In the genomic region with DNA sequence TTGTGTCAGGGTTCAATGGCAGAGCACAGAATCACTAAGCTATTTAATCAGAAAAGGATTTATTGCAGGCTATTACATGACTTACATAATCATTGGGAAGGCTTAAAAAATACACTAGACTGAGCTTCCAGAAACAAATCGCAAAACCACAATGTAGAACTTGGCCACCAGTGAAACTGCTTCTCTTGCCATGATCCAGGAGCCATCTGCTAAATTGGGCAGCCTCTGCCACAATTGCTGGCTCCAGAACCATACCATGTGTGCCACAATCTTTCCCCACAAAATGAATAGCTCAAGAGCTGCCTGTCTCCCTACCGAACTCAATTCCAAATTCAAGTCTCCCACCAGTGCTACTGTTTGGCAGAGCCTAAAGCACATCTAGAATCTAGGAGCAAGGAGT, we compare ENCODE assay signal across 15 cellular contexts. TPM values are rescaled to one million over a fixed set of nuclear protein-coding genes. Genes with fewer than 3 reads are reported as not detected.
DNase-seq lines count a peak whose midpoint lies in the region; ATAC-seq, FAIRE-seq and TF ChIP-seq lines count a peak whose summit lies in the region.
"Had no signal": no experiment of that assay in that cellular context is flagged by ENCODE, and none has a peak within 500 bp of the region (broad histone marks: within the 10 kb centered on the region; RNA-seq: fewer than 3 reads in every experiment).

No MANE protein-coding gene starts in this region.

- H3K27me3 Mint-ChIP-seq in activated CD4-positive, alpha-beta T cell treated with anti-CD3 and anti-CD28 coated beads, Interleukin-2, amount 10 ng/mL, durations not matched to agents 7 days and 5 days = no peaks in the 10 kb centered on the region

- H3K27ac ChIP-seq in GM12878 (ENCODE audit: control insufficient read depth, insufficient read depth) (peak overlapping the region; percentile 82), gastrocnemius medialis (no peak overlapping the region), PC-9 (no peak overlapping the region)

- H3K36me3 Mint-ChIP-seq in activated CD4-positive, alpha-beta T cell treated with anti-CD3 and anti-CD28 coated beads, Interleukin-2, amount 10 ng/mL, durations not matched to agents 7 days and 5 days (ENCODE audit: low read depth) = no peaks in the 10 kb centered on the region

- H3K4me2 ChIP-seq in GM12878 (ENCODE audit: control insufficient read depth, insufficient read depth) = peak overlapping the region; percentile 100
- H3K4me2 ChIP-seq in PC-9 = no peak overlapping the region

- RAD21 ChIA-PET in GM12878 (lab: Charles Lee; ENCODE audit: unreplicated experiment) = interaction anchor here (0.6 to 0.8 kb wide), 2 partner anchors 65 to 116 kb away, joined by 3 to 6 read pairs; no protein-coding TSS in a partner anchor

- H3K79me2 ChIP-seq in GM12878 (ENCODE audit: control insufficient read depth, insufficient read depth, low read length) (no peaks in the 10 kb centered on the region), PC-9 (ENCODE audit: low read depth) (no peaks in the 10 kb centered on the region)

- H3F3A ChIP-seq in PC-9 (ENCODE audit: insufficient read depth, low read depth) = no peaks in the 10 kb centered on the region

- TF ChIP-seq EP300 in GM12878 (IDR thresholded peaks at IDR 0.05; ENCODE audit: borderline replicate concordance in 1 of 2, control insufficient read depth in 1 of 2, low read depth in 2 of 2, low read length in 2 of 2) = no peak

- TF ChIP-seq POLR2A in GM12878 (IDR thresholded peaks at IDR 0.05; ENCODE audit: low read depth, low read length) = no peak
- no peak for TF ChIP-seq POLR2A in gastrocnemius medialis (IDR thresholded peaks at IDR 0.05)

- FAIRE-seq in GM12878 (lab: Jason Lieb, UNC) = no peak

- 100% methylated on average over 2 of the region's 2 CpGs for WGBS in GM12878 (ENCODE audit: insufficient coverage, insufficient replicate concordance, low lambda C conversion rate, missing lambda C conversion rate)

- H3K4me1 ChIP-seq in GM12878 (ENCODE audit: control insufficient read depth, insufficient read depth, low read length) (peaks cover 15% of the 10 kb centered on the region), gastrocnemius medialis (peaks cover 4 to 11% of the 10 kb centered on the region in 2 donors), PC-9 (replicated peaks; ENCODE audit: insufficient read depth) (no peaks in the 10 kb centered on the region)
- H3K4me1 ChIP-seq: HAP-1 had no signal

- H3K9me3 Mint-ChIP-seq in activated CD4-positive, alpha-beta T cell treated with anti-CD3 and anti-CD28 coated beads, Interleukin-2, amount 10 ng/mL, durations not matched to agents 7 days and 5 days = no peaks in the 10 kb centered on the region

- ATAC-seq in GM12878 (no peak), gastrocnemius medialis (peak; percentile 35 to 64), GM21360 (IDR thresholded peaks at IDR 0.05; ENCODE audit: unreplicated experiment) (no peak)

- H3K4me3 Mint-ChIP-seq in activated CD4-positive, alpha-beta T cell treated with anti-CD3 and anti-CD28 coated beads, Interleukin-2, amount 10 ng/mL, durations not matched to agents 7 days and 5 days = peak overlapping the region; percentile 76

- no peak overlapping the region for H3K9ac ChIP-seq in GM12878 (ENCODE audit: control insufficient read depth, insufficient read depth, low read length)

- no peak for TF ChIP-seq RAD21 in GM12878 (IDR thresholded peaks at IDR 0.05; ENCODE audit: insufficient read depth, low read depth, low read length)

- H3K36me3 ChIP-seq in GM12878 (ENCODE audit: control insufficient read depth in 2 of 2, insufficient read depth in 2 of 2, low read length in 1 of 2) = no peaks in the 10 kb centered on the region
- H3K36me3 ChIP-seq in gastrocnemius medialis = no peaks in the 10 kb centered on the region
- H3K36me3 ChIP-seq in PC-9 (ENCODE audit: low read depth) = no peaks in the 10 kb centered on the region
- H3K36me3 ChIP-seq: HAP-1 had no signal

- peaks cover 64% of the 10 kb centered on the region for H3K4me1 Mint-ChIP-seq in activated CD4-positive, alpha-beta T cell treated with anti-CD3 and anti-CD28 coated beads, Interleukin-2, amount 10 ng/mL, durations not matched to agents 7 days and 5 days

- intact Hi-C loops in GM12878 (cut with micrococcal nuclease; ENCODE audit: unreplicated experiment) = no loop called here
- intact Hi-C loops in gastrocnemius medialis (cut with DNase I; ENCODE audit: low total_unique reads) = no loop called here
- intact Hi-C loops in PC-9 (cut with micrococcal nuclease; ENCODE audit: unreplicated experiment) = no loop called here

- no peaks in the 10 kb centered on the region for H3K9me3 ChIP-seq in GM12878 (replicated peaks; ENCODE audit: control insufficient read depth, insufficient read depth, low read length)
- H3K9me3 ChIP-seq in gastrocnemius medialis = no peaks in the 10 kb centered on the region
- H3K9me3 ChIP-seq in PC-9 (ENCODE audit: insufficient read depth, low read depth) = no peaks in the 10 kb centered on the region
- H3K9me3 ChIP-seq: HAP-1 had no signal

- H3K27me3 ChIP-seq in GM12878 (replicated peaks in 1 of 2; ENCODE audit: control insufficient read depth in 2 of 2, insufficient read depth in 2 of 2, low read length in 1 of 2) (no peaks in the 10 kb centered on the region), gastrocnemius medialis (no peaks in the 10 kb centered on the region), PC-9 (ENCODE audit: insufficient read depth, low read depth) (no peaks in the 10 kb centered on the region)

- SMC1A ChIA-PET in GM12878 (lab: Charles Lee; ENCODE audit: uncharacterized antibody, unreplicated experiment) = interaction anchor here (0.5 to 2.2 kb wide), 6 partner anchors 9 to 141 kb away, joined by 3 to 10 read pairs (median 4); partner anchors contain the start of gene ERAP1

- H3K9me2 ChIP-seq in PC-9 (ENCODE audit: insufficient read depth) = no peaks in the 10 kb centered on the region

- peak overlapping the region; percentile 53 for H3K4me3 ChIP-seq in GM12878
- no peak overlapping the region for H3K4me3 ChIP-seq in gastrocnemius medialis
- no peak overlapping the region for H3K4me3 ChIP-seq in PC-9
- H3K4me3 ChIP-seq: HAP-1 had no signal

- peak overlapping the region; percentile 86 for H3K27ac Mint-ChIP-seq in activated CD4-positive, alpha-beta T cell treated with anti-CD3 and anti-CD28 coated beads, Interleukin-2, amount 10 ng/mL, durations not matched to agents 7 days and 5 days
- H3K27ac Mint-ChIP-seq: progenitor cell of endocrine pancreas had no signal

- H4K20me1 ChIP-seq in GM12878 (ENCODE audit: control insufficient read depth, insufficient read depth) (no peaks in the 10 kb centered on the region), PC-9 (ENCODE audit: insufficient read depth) (no peaks in the 10 kb centered on the region)

- in situ Hi-C loops in GM12878 (cut with MboI) = no loop called here
- in situ Hi-C loops in gastrocnemius medialis (cut with MboI; ENCODE audit: low sequenced_read_pairs in 4 of 4) = no loop called here

- no peak for TF ChIP-seq CTCF in GM12878 (IDR thresholded peaks at IDR 0.05 in 2 of 3, conservative IDR thresholded peaks at IDR 0.05 in 1 of 3; ENCODE audit: control insufficient read depth in 2 of 3, extremely low read depth in 1 of 3, insufficient read depth in 1 of 3, low read depth in 3 of 3, low read length in 3 of 3)
- no peak for TF ChIP-seq CTCF in gastrocnemius medialis (IDR thresholded peaks at IDR 0.05 in 4 of 5, conservative IDR thresholded peaks at IDR 0.05 in 1 of 5)
- TF ChIP-seq CTCF in PC-9 (conservative IDR thresholded peaks at IDR 0.05) = no peak

- POLR2A ChIA-PET in activated CD4-positive, alpha-beta T cell treated with anti-CD3 and anti-CD28 coated beads, Interleukin-2, amount 10 ng/mL, durations not matched to agents 7 days and 5 days (lab: Charles Lee) = no interaction called here
- POLR2A ChIA-PET in GM12878 (lab: Charles Lee) = interaction anchor here (0.8 to 1.0 kb wide), 2 partner anchors 9 to 65 kb away, joined by 3 read pairs; no protein-coding TSS in a partner anchor
- POLR2A ChIA-PET in PC-9 (lab: Charles Lee; ENCODE audit: unreplicated experiment) = no interaction called here

- BruUV-seq in GM12878 (replicated peaks; lab: Mats Ljungman, UMichigan) = no TSS peak
- BruUV-seq in PC-9 (replicated peaks; lab: Mats Ljungman, UMichigan) = no TSS peak

- H2AFZ ChIP-seq in GM12878 (ENCODE audit: control insufficient read depth, low read depth, low read length) (peak overlapping the region; percentile 98), PC-9 (no peak overlapping the region)

- CTCF ChIA-PET in activated CD4-positive, alpha-beta T cell treated with anti-CD3 and anti-CD28 coated beads, Interleukin-2, amount 10 ng/mL, durations not matched to agents 7 days and 5 days (lab: Charles Lee) = interaction anchor here (0.7 to 6.4 kb wide), 5 partner anchors 9 to 199 kb away, joined by 3 to 35 read pairs (median 6); partner anchors contain the start of gene ERAP1
- CTCF ChIA-PET in GM12878 (lab: Yijun Ruan, JAX) = interaction anchor here (1.2 to 2.8 kb wide), 4 partner anchors 12 to 344 kb away, joined by 3 to 10 read pairs (median 5); no protein-coding TSS in a partner anchor
- CTCF ChIA-PET in PC-9 (lab: Charles Lee) = no interaction called here

- DNase-seq in activated CD4-positive, alpha-beta T cell treated with anti-CD3 and anti-CD28 coated beads, Interleukin-2, amount 10 ng/mL, durations not matched to agents 7 days and 5 days = no peak
- DNase-seq in activated CD4-positive, alpha-beta T cell treated with anti-CD3 and anti-CD28 coated beads, Interleukin-2, amount 50 U/mL, for 1 hour = no peak
- DNase-seq in NCI-H1694 treated with DMSO at 0.1 percent for 48 hours (lab: John Stamatoyannopoulos, UW) = peak; percentile 9
- DNase-seq in GM12878 (ENCODE audit: low read depth, low spot score) = no peak
- DNase-seq in gastrocnemius medialis = no peak
- DNase-seq in PC-9 = no peak
- DNase-seq in SHP77 treated with DMSO at 0.1 percent for 48 hours (lab: John Stamatoyannopoulos, UW) = no peak
- DNase-seq: amniotic stem cell; dermis blood vessel endothelial cell; mesendoderm; NCI-H748 treated with DMSO at 0.1 percent for 48 hours; stimulated activated CD4-positive, alpha-beta T cell treated with anti-CD3 and anti-CD28 coated beads, Interleukin-2, amount 100 ng/mL, for 24 hours had no signal

RNA-seq across cellular contexts. Expression of gene ERAP1, which starts 9.8 kb away (rescaled TPM):
- total RNA-seq in activated CD4-positive, alpha-beta T cell treated with anti-CD3 and anti-CD28 coated beads, Interleukin-2, amount 10 ng/mL, durations not matched to agents 7 days and 5 days = 100 to 1,000 TPM; 117 to 161 TPM
- total RNA-seq in GM12878 (2013; cell fraction: nucleolus; rRNA removed) = 200 and 221 TPM in 2 replicates
- total RNA-seq in GM12878 (2014; rRNA removed) (57.4 and 63.4 TPM in 2 replicates), GM12878 (2014; rRNA removed; fragmentation: Illumina TruSeq; extraction: Trizol) (63.2 and 64.9 TPM in 2 replicates), GM12878 (2021) (85.8 and 89.6 TPM in 2 replicates), gastrocnemius medialis (10 to 100 TPM; 17.7 to 49.3 (median 27.4) TPM), PC-9 (2021) (8.4 and 15.8 TPM in 2 replicates)
- polyA plus RNA-seq in GM12878 (2011; ENCODE audit: low read depth) = 29.9 TPM
- polyA plus RNA-seq in GM12878 (2011; rRNA removed) (76.2 and 90.7 TPM in 2 replicates), GM12878 (2014; fragmentation: Illumina TruSeq; extraction: Trizol) (76.6 and 98.1 TPM in 2 replicates), GM12878 (2014; fragmentation: Nextera tagmentation; extraction: Ambion mirVana) (1 to 10 TPM; 6.9 to 9.0 TPM), GM12878 (2014; rRNA removed) (47.4 and 47.9 TPM in 2 replicates), GM12878 (2016; fragmentation: Nextera tagmentation; extraction: Ambion mirVana) (10 to 100 TPM; 45.5 to 53.3 TPM)
- polyA plus RNA-seq in GM12878 (2011; cell fraction: cytosol; rRNA removed) = 79.7 and 104 TPM in 2 replicates
- 118 and 121 TPM in 2 replicates for polyA plus RNA-seq in GM12878 (2011; cell fraction: nucleus; rRNA removed)
- 36.7 and 41.1 TPM in 2 replicates for polyA plus RNA-seq in GM12878 (2012)
- 131 and 370 TPM in 2 replicates for polyA minus RNA-seq in GM12878 (2011; rRNA and poly(A)+ RNA removed)
- 30.1 and 34.2 TPM in 2 replicates for polyA minus RNA-seq in GM12878 (2011; cell fraction: cytosol; rRNA and poly(A)+ RNA removed)
- 43.2 and 78.0 TPM in 2 replicates for polyA minus RNA-seq in GM12878 (2011; cell fraction: nucleus; rRNA and poly(A)+ RNA removed)

RNA-seq across cellular contexts. Expression of gene ERAP2, which starts 58.8 kb away (rescaled TPM):
- total RNA-seq in activated CD4-positive, alpha-beta T cell treated with anti-CD3 and anti-CD28 coated beads, Interleukin-2, amount 10 ng/mL, durations not matched to agents 7 days and 5 days = 100 to 1,000 TPM; 122 to 138 TPM
- total RNA-seq in GM12878 (2013; cell fraction: nucleolus; rRNA removed) = 386 and 388 TPM in 2 replicates
- 12.0 and 16.5 TPM in 2 replicates for total RNA-seq in GM12878 (2014; rRNA removed)
- 17.8 and 19.4 TPM in 2 replicates for total RNA-seq in GM12878 (2014; rRNA removed; fragmentation: Illumina TruSeq; extraction: Trizol)
- 11.2 and 12.3 TPM in 2 replicates for total RNA-seq in GM12878 (2021)
- polyA plus RNA-seq in GM12878 (2011; ENCODE audit: low read depth) = 5.1 TPM
- polyA plus RNA-seq in GM12878 (2011; rRNA removed) = 28.7 and 35.5 TPM in 2 replicates
- 11.2 and 12.6 TPM in 2 replicates for polyA plus RNA-seq in GM12878 (2011; cell fraction: cytosol; rRNA removed)
- 38.6 and 38.7 TPM in 2 replicates for polyA plus RNA-seq in GM12878 (2011; cell fraction: nucleus; rRNA removed)
- polyA plus RNA-seq in GM12878 (2012) = 7.5 and 7.9 TPM in 2 replicates
- polyA plus RNA-seq in GM12878 (2014; fragmentation: Illumina TruSeq; extraction: Trizol) = 11.5 and 16.0 TPM in 2 replicates
- polyA plus RNA-seq in GM12878 (2014; fragmentation: Nextera tagmentation; extraction: Ambion mirVana) = 1 to 10 TPM; 4.0 to 4.3 TPM
- polyA plus RNA-seq in GM12878 (2014; rRNA removed) = 7.7 and 12.6 TPM in 2 replicates
- polyA plus RNA-seq in GM12878 (2016; fragmentation: Nextera tagmentation; extraction: Ambion mirVana) = 1 to 10 TPM; 7.6 to 9.5 TPM
- polyA minus RNA-seq in GM12878 (2011; rRNA and poly(A)+ RNA removed) = 56.5 and 63.2 TPM in 2 replicates
- 12.3 and 12.4 TPM in 2 replicates for polyA minus RNA-seq in GM12878 (2011; cell fraction: cytosol; rRNA and poly(A)+ RNA removed)
- 89.2 and 126 TPM in 2 replicates for polyA minus RNA-seq in GM12878 (2011; cell fraction: nucleus; rRNA and poly(A)+ RNA removed)
- total RNA-seq in gastrocnemius medialis = 1 to 10 TPM; 1.1 to 8.5 (median 2.9) TPM
- 48.2 and 51.9 TPM in 2 replicates for total RNA-seq in PC-9 (2021)
- total RNA-seq: progenitor cell of endocrine pancreas had no signal

Comparison
In these comparisons a context has a peak if more than half of its experiments do, and no peak if none do; other contexts are left out.
1. ATAC-seq: peak in gastrocnemius medialis (2 of 2); none in GM12878 (single experiment) and GM21360 (single experiment).